Comparison of ENCODE assay signal across 8 cellular contexts in the genomic region with DNA sequence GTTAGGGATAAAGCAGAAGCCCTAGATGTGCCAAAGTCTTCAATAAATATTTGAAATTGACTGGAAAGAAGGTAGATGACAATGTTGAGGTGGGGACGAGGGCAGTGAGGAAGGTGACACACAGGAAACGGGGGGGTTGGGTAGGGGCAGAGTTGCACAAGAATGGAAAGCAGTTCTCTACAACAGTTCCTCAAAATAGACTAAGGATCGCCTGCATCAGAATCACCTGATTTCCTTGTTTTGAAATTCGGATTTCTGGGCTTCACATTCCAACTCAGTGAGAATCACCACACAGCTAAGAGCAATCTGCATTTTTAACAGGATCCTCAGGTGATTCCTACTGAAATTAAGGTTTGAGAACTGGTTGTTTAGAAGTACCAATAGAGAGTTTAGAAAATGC.
DNase-seq lines count a peak whose midpoint lies in the region; ATAC-seq and TF ChIP-seq lines count a peak whose summit lies in the region.
"Had no signal": no experiment of that assay in that cellular context is flagged by ENCODE, and none has a peak within 500 bp of the region (broad histone marks: within the 10 kb centered on the region; RNA-seq: fewer than 3 reads in every experiment).

No MANE protein-coding gene starts in this region.

- H2BK120ac ChIP-seq in H9 (ENCODE audit: low read depth, low read length, poor library complexity, severe bottlenecking) = no peak overlapping the region

- no peak overlapping the region for H4K8ac ChIP-seq in H9 (replicated peaks; ENCODE audit: insufficient read length, low read depth, low read length)

- H2AK5ac ChIP-seq in H9 (ENCODE audit: insufficient read length, low read length) = no peak overlapping the region

- peak overlapping the region; percentile 100 for H3K27ac ChIP-seq in H9 (ENCODE audit: insufficient read length, low read depth, low read length)
- H3K27ac ChIP-seq in coronary artery = no peak overlapping the region

- H3K4me1 Mint-ChIP-seq in H9 = peaks cover 29 to 43% of the 10 kb centered on the region in 2 experiments

- H3K4me2 ChIP-seq in H9 (ENCODE audit: insufficient read depth, insufficient read length, low read length) = peak overlapping the region; percentile 32

- H3K4ac ChIP-seq in H9 (ENCODE audit: low read depth, low read length) = no peak overlapping the region

- no peak overlapping the region for H3K18ac ChIP-seq in H9 (ENCODE audit: insufficient read length, low read depth, low read length)

- no peak overlapping the region for H4K91ac ChIP-seq in H9 (ENCODE audit: insufficient read length, low read depth, low read length)

- peaks cover 21% of the 10 kb centered on the region in 2 experiments for H3K9me3 Mint-ChIP-seq in H9

- H3K36me3 Mint-ChIP-seq in H9 (ENCODE audit: insufficient read depth in 1 of 3, low read depth in 3 of 3) = peaks cover 17 to 23% (median 21%) of the 10 kb centered on the region in 3 experiments

- H2AFZ ChIP-seq in H9 (ENCODE audit: low read length) = no peak overlapping the region

- TF ChIP-seq CTCF in H9 (conservative IDR thresholded peaks at IDR 0.05) = no peak
- TF ChIP-seq CTCF in epithelial cell of esophagus (IDR thresholded peaks at IDR 0.05; ENCODE audit: insufficient read depth, low read depth, low read length, missing control alignments) = no peak
- no peak for TF ChIP-seq CTCF in omental fat pad (IDR thresholded peaks at IDR 0.05)
- no peak for TF ChIP-seq CTCF in coronary artery (IDR thresholded peaks at IDR 0.05)

- no peak overlapping the region for H4K5ac ChIP-seq in H9 (ENCODE audit: insufficient read length, low read depth, low read length)

- H3K27me3 Mint-ChIP-seq in H9 (ENCODE audit: low read depth) = no peaks in the 10 kb centered on the region

- peak overlapping the region; percentile 91 to 98 (median 96) for H3K27ac Mint-ChIP-seq in H9

- H4K20me1 ChIP-seq in H9 (ENCODE audit: control insufficient read depth, insufficient read depth, insufficient read length) = no peaks in the 10 kb centered on the region

- H3K27me3 ChIP-seq in H9 (ENCODE audit: insufficient read depth, low read length) = no peaks in the 10 kb centered on the region

- no peak overlapping the region for H2BK15ac ChIP-seq in H9 (ENCODE audit: low read depth, low read length)

- no peak overlapping the region for H3K4me3 ChIP-seq in epithelial cell of esophagus (ENCODE audit: low read length)
- no peak overlapping the region for H3K4me3 ChIP-seq in coronary artery

- peaks cover 2% of the 10 kb centered on the region; the same call in 1 of the 2 replicates for H3K79me2 ChIP-seq in H9 (ENCODE audit: insufficient read depth, low read length)

- no peaks in the 10 kb centered on the region for H3K9me3 ChIP-seq in H9 (ENCODE audit: control insufficient read depth, low read depth, low read length)

- H2BK12ac ChIP-seq in H9 (ENCODE audit: insufficient read length, low read depth, low read length) = no peak overlapping the region

- H3K23me2 ChIP-seq in H9 (ENCODE audit: insufficient read length, low read depth, low read length, poor library complexity, severe bottlenecking) = no peaks in the 10 kb centered on the region

- no peak overlapping the region for H2BK5ac ChIP-seq in H9 (ENCODE audit: insufficient read length, low read length)

- H3K4me1 ChIP-seq in H9 (ENCODE audit: insufficient read depth, low read length) = peaks cover 6% of the 10 kb centered on the region

- no peak overlapping the region for H3T11ph ChIP-seq in H9 (ENCODE audit: low read length)

- no peak overlapping the region for H3K23ac ChIP-seq in H9 (ENCODE audit: insufficient read length, low read depth, low read length)

- DNase-seq in H9 (peak; percentile 80), OCI-M1 (lab: John Stamatoyannopoulos, UW) (peak; percentile 87), epithelial cell of esophagus (ENCODE audit: low read depth) (peak; percentile 87), omental fat pad (ENCODE audit: low spot score) (no peak), NCI-H1417 (lab: John Stamatoyannopoulos, UW) (no peak), coronary artery (ENCODE audit: low spot score) (no peak), COLO668 (lab: John Stamatoyannopoulos, UW; ENCODE audit: unreplicated experiment) (no peak)

- H3K79me1 ChIP-seq in H9 (ENCODE audit: insufficient read depth, low read depth, low read length, poor library complexity, severe bottlenecking) = peaks cover 3% of the 10 kb centered on the region

- H3K56ac ChIP-seq in H9 (ENCODE audit: insufficient read length, low read depth, low read length) = no peak overlapping the region

- H3K4me3 Mint-ChIP-seq in H9 = peak overlapping the region in 1 of 2 experiments; percentile 48; a peak in 2 of 5 replicates
- H3K4me3 Mint-ChIP-seq: T-helper 1 cell treated with Interleukin-12 subunit alpha and Interleukin-12 subunit beta and Interleukin-4 antibody, amounts not matched to agents 30 μg/mL and 1 μg/mL, for 36 hours had no signal

- no peak overlapping the region for H3K14ac ChIP-seq in H9 (ENCODE audit: insufficient read depth, low read length)

- H3K9ac ChIP-seq in H9 (ENCODE audit: extremely low read depth, insufficient read length, low read length) = peak overlapping the region; percentile 6

- no peak overlapping the region for H2BK20ac ChIP-seq in H9 (ENCODE audit: low read depth, low read length, poor library complexity, severe bottlenecking)

- no CpG with 5 or more reads among the region's 4 CpGs for WGBS in H9 (ENCODE audit: extremely low coverage, insufficient read length, low lambda C conversion rate)

- peak; percentile 44 for ATAC-seq in omental fat pad (ENCODE audit: low FRiP score)

Comparison
In these comparisons a context has a peak if more than half of its experiments do, and no peak if none do; other contexts are left out.
1. DNase-seq: peak in H9 (single experiment), OCI-M1 (single experiment) and epithelial cell of esophagus (single experiment); none in omental fat pad (single experiment), NCI-H1417 (0 of 3), coronary artery (single experiment) and COLO668 (single experiment).